17 cellular contexts compared by ENCODE assay signal in genomic region chr18:76471593-76471992, GRCh38.
"Had no signal": no experiment of that assay in that cellular context is flagged by ENCODE, and none has a peak within 500 bp of the region (broad histone marks: within the 10 kb centered on the region; RNA-seq: fewer than 3 reads in every experiment).

No MANE protein-coding gene starts in this region.

- ATAC-seq: activated CD4-positive, alpha-beta T cell treated with anti-CD3 and anti-CD28 coated beads for 36 hours; activated T-cell treated with anti-CD3 and anti-CD28 coated beads, Interleukin-2, amount 50 U/mL, for 4 hours; stimulated activated naive CD8-positive, alpha-beta T cell treated with anti-CD3 and anti-CD28 coated beads, Interleukin-15, amount 100 ng/mL, for 72 hours; WTC11 had no signal

- H3K27ac Mint-ChIP-seq: activated CD4-positive, alpha-beta memory T cell treated with anti-CD3 and anti-CD28 coated beads for 36 hours; activated CD4-positive, alpha-beta T cell treated with anti-CD3 and anti-CD28 coated beads for 36 hours had no signal

- H3K27me3 ChIP-seq: brain microvascular endothelial cell, esophagus squamous epithelium had no signal

- H3K9me3 Mint-ChIP-seq: activated CD4-positive, alpha-beta memory T cell treated with anti-CD3 and anti-CD28 coated beads for 36 hours; activated T-cell treated with anti-CD3 and anti-CD28 coated beads, Interleukin-2, amount 50 U/mL, for 4 hours; stimulated activated naive CD8-positive, alpha-beta T cell treated with anti-CD3 and anti-CD28 coated beads, Interleukin-15, amount 100 ng/mL, for 72 hours had no signal

- H3K9me3 ChIP-seq: esophagus squamous epithelium had no signal

- H3K36me3 Mint-ChIP-seq: activated CD4-positive, alpha-beta memory T cell treated with anti-CD3 and anti-CD28 coated beads for 36 hours had no signal

- H3K4me3 Mint-ChIP-seq: activated CD4-positive, alpha-beta memory T cell treated with anti-CD3 and anti-CD28 coated beads for 36 hours; activated CD4-positive, alpha-beta T cell treated with anti-CD3 and anti-CD28 coated beads for 36 hours; activated T-cell treated with anti-CD3 and anti-CD28 coated beads, Interleukin-2, amount 50 U/mL, for 4 hours; nephron progenitor cell; stimulated activated naive CD8-positive, alpha-beta T cell treated with anti-CD3 and anti-CD28 coated beads, Interleukin-15, amount 100 ng/mL, for 72 hours; WTC11 had no signal

- DNase-seq: activated CD4-positive, alpha-beta memory T cell treated with anti-CD3 and anti-CD28 coated beads for 36 hours; activated CD4-positive, alpha-beta T cell treated with anti-CD3 and anti-CD28 coated beads for 36 hours; activated effector memory CD4-positive, alpha-beta T cell treated with Interleukin-2 at 50 U/mL for 16 hours; activated naive CD4-positive, alpha-beta T cell treated with anti-CD3 and anti-CD28 coated beads, Interleukin-2, amount 50 U/mL, for 16 hours; activated T-cell treated with anti-CD3 and anti-CD28 coated beads, Interleukin-2, amount 50 U/mL, for 4 hours; aorta; brain microvascular endothelial cell; cortex of kidney; effector memory CD4-positive, alpha-beta T cell; esophagus squamous epithelium; nephron progenitor cell; small intestine; stimulated activated CD4-positive, alpha-beta T cell treated with anti-CD3 and anti-CD28 coated beads, Interleukin-15, amount 100 ng/mL, for 24 hours; stimulated activated CD4-positive, alpha-beta T cell treated with anti-CD3 and anti-CD28 coated beads, Interleukin-2, amount 100 ng/mL, for 48 hours; stimulated activated naive CD8-positive, alpha-beta T cell treated with anti-CD3 and anti-CD28 coated beads, Interleukin-15, amount 100 ng/mL, for 72 hours; trophoblast cell had no signal

- H3K27me3 Mint-ChIP-seq: stimulated activated naive CD8-positive, alpha-beta T cell treated with anti-CD3 and anti-CD28 coated beads, Interleukin-15, amount 100 ng/mL, for 72 hours had no signal

- H3K4me3 ChIP-seq: esophagus squamous epithelium had no signal

- H3K36me3 ChIP-seq: brain microvascular endothelial cell, esophagus squamous epithelium had no signal
